In genomic region chr1:157004286-157004685, GRCh38 we compare ENCODE assay signal across 23 cellular contexts. TPM values are rescaled to one million over a fixed set of nuclear protein-coding genes. Genes with fewer than 3 reads are reported as not detected.
DNase-seq lines count a peak whose midpoint lies in the region; ATAC-seq, FAIRE-seq and TF ChIP-seq lines count a peak whose summit lies in the region.
"Had no signal": no experiment of that assay in that cellular context is flagged by ENCODE, and none has a peak within 500 bp of the region (broad histone marks: within the 10 kb centered on the region; RNA-seq: fewer than 3 reads in every experiment).

No MANE protein-coding gene starts in this region.

- ATAC-seq in GM23338: peak; percentile 41; the same call in 2 of the 3 replicates
- no peak for ATAC-seq in GM21390 (IDR thresholded peaks at IDR 0.05; ENCODE audit: unreplicated experiment)
- ATAC-seq: A549, GM12878 had no signal

- peak; percentile 20 for DNase-seq in GM23338 (ENCODE audit: low spot score)
- DNase-seq in astrocyte (ENCODE audit: low read depth): no peak
- DNase-seq in mesenchymal stem cell: peak; percentile 23
- DNase-seq in smooth muscle cell (lab: John Stamatoyannopoulos, UW; ENCODE audit: unreplicated experiment): no peak
- no peak for DNase-seq in KBM-7
- no peak for DNase-seq in NCI-H1436 (lab: John Stamatoyannopoulos, UW)
- DNase-seq: CD4-positive, alpha-beta memory T cell; DMS153; IMR-90; Karpas-422; MG63; NCI-H1048; NCI-H146; NCI-H2029 treated with DMSO at 0.1 percent for 48 hours; NCI-H524 treated with DMSO at 0.1 percent for 48 hours; RPMI8226; SHP77 treated with DMSO at 0.1 percent for 48 hours had no signal

- no peak overlapping the region for H3K23ac ChIP-seq in mesenchymal stem cell (ENCODE audit: low read length in 2 of 2)

- H3K9me3 Mint-ChIP-seq in GM23338 (no peaks in the 10 kb centered on the region), astrocyte (ENCODE audit: unreplicated experiment) (no peaks in the 10 kb centered on the region)
- H3K9me3 Mint-ChIP-seq: CD4-positive, alpha-beta memory T cell had no signal

- H3K4me1 Mint-ChIP-seq in GM23338 (peaks cover 50% of the 10 kb centered on the region), astrocyte (ENCODE audit: low read depth, unreplicated experiment) (peaks cover 39% of the 10 kb centered on the region)
- H3K4me1 Mint-ChIP-seq: CD4-positive, alpha-beta memory T cell had no signal

- H2BK15ac ChIP-seq in mesenchymal stem cell (ENCODE audit: low read depth, poor library complexity, severe bottlenecking): no peak overlapping the region

- H3K27me3 Mint-ChIP-seq in GM23338 (ENCODE audit: insufficient read depth, low read depth, poor library complexity) (peaks cover 5% of the 10 kb centered on the region), astrocyte (ENCODE audit: low read depth, unreplicated experiment) (no peaks in the 10 kb centered on the region)

- H3K4me3 ChIP-seq in GM23338 (0 out of 2 replicates have a peak overlapping the region, but pooled peaks have one; percentile 5), astrocyte (ENCODE audit: insufficient read depth, low read depth, low read length) (no peak overlapping the region), mesenchymal stem cell (ENCODE audit: insufficient read depth in 1 of 2, low read depth in 1 of 2, low read length in 2 of 2) (no peak overlapping the region), smooth muscle cell (no peak overlapping the region)
- H3K4me3 ChIP-seq: A549, BLaER1, GM12878, HAP-1, MG63 had no signal

- H3K79me1 ChIP-seq in mesenchymal stem cell (replicated peaks; ENCODE audit: low read length, poor library complexity, severe bottlenecking): peaks cover 52% of the 10 kb centered on the region

- H3K27ac ChIP-seq in GM23338 (ENCODE audit: low read depth) (0 out of 2 replicates have a peak overlapping the region, but pooled peaks have one; percentile 12), astrocyte (ENCODE audit: low read depth, low read length) (no peak overlapping the region), mesenchymal stem cell (ENCODE audit: low read length, poor library complexity, severe bottlenecking) (no peak overlapping the region), smooth muscle cell (ENCODE audit: low read depth) (peak overlapping the region; percentile 61)
- H3K27ac ChIP-seq: A549, BLaER1 had no signal

- H3K79me2 ChIP-seq in GM23338 (replicated peaks; ENCODE audit: insufficient read depth) (peaks cover 92% of the 10 kb centered on the region), astrocyte (ENCODE audit: insufficient read depth, low read length) (peaks cover 68% of the 10 kb centered on the region), smooth muscle cell (ENCODE audit: low read depth) (peaks cover 60% of the 10 kb centered on the region)

- WGBS in mesenchymal stem cell: 81% methylated on average over 2 of the region's 4 CpGs
- WGBS in smooth muscle cell (ENCODE audit: low lambda C conversion rate): 32% methylated on average over 4 of the region's 4 CpGs

- H3K9me3 ChIP-seq in astrocyte (ENCODE audit: insufficient read depth, low read depth, low read length): no peaks in the 10 kb centered on the region
- no peaks in the 10 kb centered on the region for H3K9me3 ChIP-seq in mesenchymal stem cell (ENCODE audit: control insufficient read depth, low read length)
- no peaks in the 10 kb centered on the region for H3K9me3 ChIP-seq in smooth muscle cell (replicated peaks; ENCODE audit: low read depth)
- H3K9me3 ChIP-seq: A549, BLaER1, HAP-1, MG63 had no signal

- peaks cover 4% of the 10 kb centered on the region; the same call in 1 of the 2 replicates for H4K20me1 ChIP-seq in GM23338 (replicated peaks; ENCODE audit: insufficient read depth)
- H4K20me1 ChIP-seq in astrocyte (ENCODE audit: insufficient read depth, low read length): peaks cover 97% of the 10 kb centered on the region
- H4K20me1 ChIP-seq in smooth muscle cell (ENCODE audit: low read depth): peaks cover 74% of the 10 kb centered on the region

- H2BK120ac ChIP-seq in mesenchymal stem cell (ENCODE audit: low read depth, low read length): no peak overlapping the region

- H4K91ac ChIP-seq in mesenchymal stem cell (ENCODE audit: low read length): no peak overlapping the region

- H3K4me1 ChIP-seq in GM23338 (ENCODE audit: insufficient read depth): peaks cover 44% of the 10 kb centered on the region
- peaks cover 11% of the 10 kb centered on the region for H3K4me1 ChIP-seq in astrocyte (ENCODE audit: insufficient read depth, low read length)
- peaks cover 7% of the 10 kb centered on the region for H3K4me1 ChIP-seq in mesenchymal stem cell (ENCODE audit: control insufficient read depth, insufficient read depth, low read depth, low read length)
- H3K4me1 ChIP-seq in smooth muscle cell (ENCODE audit: low read depth): peaks cover 9% of the 10 kb centered on the region
- H3K4me1 ChIP-seq: HAP-1 had no signal

- H3F3A ChIP-seq in GM23338 (replicated peaks; ENCODE audit: low read depth): no peaks in the 10 kb centered on the region
- H3F3A ChIP-seq in smooth muscle cell (ENCODE audit: low read depth): no peaks in the 10 kb centered on the region

- H2BK12ac ChIP-seq in mesenchymal stem cell (ENCODE audit: low read length in 2 of 2): no peak overlapping the region

- TF ChIP-seq CTCF in GM23338 (conservative IDR thresholded peaks at IDR 0.05; ENCODE audit: low read depth in 2 of 2) (no peak), astrocyte (IDR thresholded peaks at IDR 0.05; ENCODE audit: insufficient read depth, low read depth, low read length) (no peak), smooth muscle cell (IDR thresholded peaks at IDR 0.05; ENCODE audit: borderline replicate concordance, insufficient read depth, poor library complexity, severe bottlenecking) (no peak)

- no peak overlapping the region for H2AK5ac ChIP-seq in mesenchymal stem cell (ENCODE audit: low read length, severe bottlenecking)

- no peak overlapping the region for H2AFZ ChIP-seq in GM23338
- H2AFZ ChIP-seq in astrocyte (ENCODE audit: low read depth, low read length): no peak overlapping the region
- no peak overlapping the region for H2AFZ ChIP-seq in mesenchymal stem cell (ENCODE audit: low read depth, low read length)
- no peak overlapping the region for H2AFZ ChIP-seq in smooth muscle cell (ENCODE audit: low read depth)

- peak overlapping the region; percentile 57 for H3K27ac Mint-ChIP-seq in GM23338
- peak overlapping the region; percentile 86 for H3K27ac Mint-ChIP-seq in astrocyte (ENCODE audit: unreplicated experiment)

- in situ Hi-C loops in KBM-7 (cut with MboI; ENCODE audit: low pct_unique_long_range_greater_than_20kb, low sequenced_read_pairs): no loop called here

- no peaks in the 10 kb centered on the region for H3K9me2 ChIP-seq in GM23338 (ENCODE audit: insufficient read depth)

- no peak overlapping the region for H3K4ac ChIP-seq in mesenchymal stem cell (ENCODE audit: low read depth in 1 of 2, low read length in 2 of 2)

- H3K36me3 Mint-ChIP-seq in GM23338 (ENCODE audit: low read depth): no peaks in the 10 kb centered on the region
- H3K36me3 Mint-ChIP-seq in astrocyte (ENCODE audit: low read depth, unreplicated experiment): no peaks in the 10 kb centered on the region
- H3K36me3 Mint-ChIP-seq: CD4-positive, alpha-beta memory T cell had no signal

- H2BK5ac ChIP-seq in mesenchymal stem cell (ENCODE audit: low read depth, low read length, poor library complexity, severe bottlenecking): no peak overlapping the region

- H3K9ac ChIP-seq in astrocyte (ENCODE audit: low read length): no peak overlapping the region
- no peak overlapping the region for H3K9ac ChIP-seq in mesenchymal stem cell (ENCODE audit: low read length)
- no peak overlapping the region for H3K9ac ChIP-seq in smooth muscle cell (ENCODE audit: low read depth)
- H3K9ac ChIP-seq: BLaER1 had no signal

- H3K18ac ChIP-seq in mesenchymal stem cell (ENCODE audit: low read depth in 1 of 2, low read length in 2 of 2): peak overlapping the region in 1 of 2 experiments; percentile 5

- no peak for FAIRE-seq in astrocyte (lab: Jason Lieb, UNC)
- FAIRE-seq: A549, GM12878, HTR-8/SVneo had no signal

- no peak overlapping the region; the same call in 2 of the 3 replicates for H3K4me3 Mint-ChIP-seq in GM23338
- no peak overlapping the region for H3K4me3 Mint-ChIP-seq in astrocyte (ENCODE audit: unreplicated experiment)
- H3K4me3 Mint-ChIP-seq: CD4-positive, alpha-beta memory T cell had no signal

- H3K4me2 ChIP-seq in GM23338 (peak overlapping the region; percentile 66), astrocyte (ENCODE audit: low read length) (no peak overlapping the region), mesenchymal stem cell (ENCODE audit: low read length, poor library complexity, severe bottlenecking) (no peak overlapping the region), smooth muscle cell (peak overlapping the region; percentile 32)
- H3K4me2 ChIP-seq: A549 had no signal

- no peak overlapping the region for H3K14ac ChIP-seq in mesenchymal stem cell (ENCODE audit: low read length in 2 of 2)

- H3K27me3 ChIP-seq in GM23338 (ENCODE audit: insufficient read depth) (no peaks in the 10 kb centered on the region), astrocyte (ENCODE audit: insufficient read depth, low read length) (no peaks in the 10 kb centered on the region), mesenchymal stem cell (ENCODE audit: control insufficient read depth in 1 of 2, insufficient read depth in 1 of 2, low read length in 2 of 2) (no peaks in the 10 kb centered on the region), smooth muscle cell (ENCODE audit: low read depth) (no peaks in the 10 kb centered on the region)
- H3K27me3 ChIP-seq: BLaER1, MG63 had no signal

- no peak overlapping the region for H4K8ac ChIP-seq in mesenchymal stem cell (ENCODE audit: low read length)

- no peaks in the 10 kb centered on the region for H3K36me3 ChIP-seq in GM23338 (ENCODE audit: insufficient read depth)
- no peaks in the 10 kb centered on the region for H3K36me3 ChIP-seq in astrocyte (ENCODE audit: insufficient read depth, low read length)
- H3K36me3 ChIP-seq in mesenchymal stem cell (ENCODE audit: control insufficient read depth in 1 of 2, insufficient read depth in 2 of 2, low read depth in 1 of 2, low read length in 2 of 2): no peaks in the 10 kb centered on the region
- H3K36me3 ChIP-seq in smooth muscle cell (ENCODE audit: low read depth): no peaks in the 10 kb centered on the region
- H3K36me3 ChIP-seq: HAP-1, MG63 had no signal

RNA-seq across cellular contexts. Expression of gene ARHGEF11, which starts 41.3 kb away (rescaled TPM):
- 23.5 and 33.7 TPM in 2 replicates for total RNA-seq in GM23338 (2014; rRNA removed; shearing (Covaris generic))
- 11.1 and 12.3 TPM in 2 replicates for polyA plus RNA-seq in GM23338 (2016; fragmentation: Nextera tagmentation; extraction: Ambion mirVana)
- total RNA-seq in astrocyte: 24.4 and 29.2 TPM in 2 replicates
- polyA plus RNA-seq in mesenchymal stem cell (2013, experiment 1 of 2): 12.4 TPM
- polyA plus RNA-seq in mesenchymal stem cell (2013, experiment 2 of 2): 12.3 TPM
- 15.1 and 22.4 TPM in 2 replicates for total RNA-seq in smooth muscle cell
- 18.1 and 20.1 TPM in 2 replicates for polyA plus RNA-seq in smooth muscle cell

Comparison
In these comparisons a context has a peak if more than half of its experiments do, and no peak if none do; other contexts are left out.
1. DNase-seq: peak in GM23338 (single experiment) and mesenchymal stem cell (single experiment); none in astrocyte (single experiment), smooth muscle cell (single experiment), KBM-7 (single experiment) and NCI-H1436 (single experiment).
2. H3K27ac ChIP-seq: peak in GM23338 (single experiment) and smooth muscle cell (single experiment); none in astrocyte (single experiment) and mesenchymal stem cell (single experiment).
3. H3K4me2 ChIP-seq: peak in GM23338 (single experiment) and smooth muscle cell (single experiment); none in astrocyte (single experiment) and mesenchymal stem cell (single experiment).